10 cellular contexts compared by ENCODE assay signal in genomic region chr14:22846811-22847307, GRCh38. TPM values are rescaled to one million over a fixed set of nuclear protein-coding genes. Genes with fewer than 3 reads are reported as not detected.
A peak's percentile ranks its signal among the peaks of the same experiment; 100 is the strongest.
DNase-seq lines count a peak whose midpoint lies in the region; ATAC-seq, FAIRE-seq and TF ChIP-seq lines count a peak whose summit lies in the region.
"Had no signal": no experiment of that assay in that cellular context is flagged by ENCODE, and none has a peak within 500 bp of the region (broad histone marks: within the 10 kb centered on the region; RNA-seq: fewer than 3 reads in every experiment).

No MANE protein-coding gene starts in this region.

- H3K27ac ChIP-seq in SK-N-MC, result peak overlapping the region; percentile 77
- H3K27ac ChIP-seq in left lung, result peak overlapping the region; percentile 62 to 66
- peak overlapping the region; percentile 25 for H3K27ac ChIP-seq in skeletal muscle tissue (ENCODE audit: low read depth, low read length)
- no peak overlapping the region for H3K27ac ChIP-seq in CD8-positive, alpha-beta memory T cell (ENCODE audit: low read depth, low read length)
- no peak overlapping the region for H3K27ac ChIP-seq in kidney (ENCODE audit: low read depth in 2 of 2, low read length in 2 of 2)

- DNase-seq in AG09309 (ENCODE audit: low read depth), result no peak
- DNase-seq in SK-N-MC (ENCODE audit: low read depth, low spot score), result no peak
- no peak for DNase-seq in left lung
- DNase-seq in CD8-positive, alpha-beta memory T cell, result no peak
- no peak for DNase-seq in DMS 273 treated with DMSO at 0.1 percent for 48 hours (lab: John Stamatoyannopoulos, UW)
- DNase-seq in kidney, result no peak
- no peak for DNase-seq in activated T-helper 1 cell treated with anti-CD3 and anti-CD28 coated beads, Interleukin-12 subunit alpha, Interleukin-12 subunit beta, Interleukin-2, Interleukin-4 antibody, amounts not matched to agents 30 ng/mL and 10 ng/mL and 1 ng/mL, durations not matched to agents 14 hours and 24 hours and 36 hours (ENCODE audit: low spot score)
- DNase-seq: stimulated activated CD4-positive, alpha-beta T cell treated with anti-CD3 and anti-CD28 coated beads, Interleukin-2, amount 100 ng/mL, for 24 hours had no signal

- intact Hi-C loops in left lung (cut with DNase I), result no loop called here
- intact Hi-C loops in kidney (cut with DNase I), result no loop called here
- intact Hi-C loops in activated T-helper 1 cell treated with anti-CD3 and anti-CD28 coated beads, Interleukin-12 subunit alpha, Interleukin-12 subunit beta, Interleukin-2, Interleukin-4 antibody, amounts not matched to agents 30 ng/mL and 10 ng/mL and 1 ng/mL, durations not matched to agents 14 hours and 24 hours and 36 hours (cut with micrococcal nuclease), result no loop called here

- H3K36me3 Mint-ChIP-seq in CD8-positive, alpha-beta memory T cell, result no peaks in the 10 kb centered on the region
- no peaks in the 10 kb centered on the region for H3K36me3 Mint-ChIP-seq in activated T-helper 1 cell treated with anti-CD3 and anti-CD28 coated beads, Interleukin-12 subunit alpha, Interleukin-12 subunit beta, Interleukin-2, Interleukin-4 antibody, amounts not matched to agents 30 ng/mL and 10 ng/mL and 1 ng/mL, durations not matched to agents 14 hours and 24 hours and 36 hours (ENCODE audit: low read depth)

- no peak overlapping the region for H3K4me3 Mint-ChIP-seq in CD8-positive, alpha-beta memory T cell
- no peak overlapping the region for H3K4me3 Mint-ChIP-seq in activated T-helper 1 cell treated with anti-CD3 and anti-CD28 coated beads, Interleukin-12 subunit alpha, Interleukin-12 subunit beta, Interleukin-2, Interleukin-4 antibody, amounts not matched to agents 30 ng/mL and 10 ng/mL and 1 ng/mL, durations not matched to agents 14 hours and 24 hours and 36 hours
- H3K4me3 Mint-ChIP-seq: stimulated activated naive CD8-positive, alpha-beta T cell treated with anti-CD3 and anti-CD28 coated beads, Interleukin-15, Interleukin-2, amounts not matched to agents 100 ng/mL and 50 ng/mL, for 24 hours had no signal

- peaks cover 19 to 40% of the 10 kb centered on the region in 2 donors for H3K27me3 Mint-ChIP-seq in CD8-positive, alpha-beta memory T cell
- peaks cover 5% of the 10 kb centered on the region for H3K27me3 Mint-ChIP-seq in activated T-helper 1 cell treated with anti-CD3 and anti-CD28 coated beads, Interleukin-12 subunit alpha, Interleukin-12 subunit beta, Interleukin-2, Interleukin-4 antibody, amounts not matched to agents 30 ng/mL and 10 ng/mL and 1 ng/mL, durations not matched to agents 14 hours and 24 hours and 36 hours (ENCODE audit: insufficient read depth)

- POLR2A ChIA-PET in CD8-positive, alpha-beta memory T cell (lab: Charles Lee), result interaction anchor here (0.5 kb wide), 1 partner anchor 23 kb away, joined by 3 read pairs; no protein-coding TSS in a partner anchor

- H3K4me3 ChIP-seq in AG09309 (ENCODE audit: control insufficient read depth, low read depth, low read length), result no peak overlapping the region
- H3K4me3 ChIP-seq in SK-N-MC, result no peak overlapping the region
- H3K4me3 ChIP-seq in left lung, result no peak overlapping the region
- H3K4me3 ChIP-seq in skeletal muscle tissue (ENCODE audit: low read length in 3 of 3), result no peak overlapping the region
- H3K4me3 ChIP-seq in CD8-positive, alpha-beta memory T cell (ENCODE audit: low read length), result no peak overlapping the region
- no peak overlapping the region for H3K4me3 ChIP-seq in kidney (ENCODE audit: low read length in 2 of 2)

- H3K27ac Mint-ChIP-seq in CD8-positive, alpha-beta memory T cell, result no peak overlapping the region
- no peak overlapping the region for H3K27ac Mint-ChIP-seq in activated T-helper 1 cell treated with anti-CD3 and anti-CD28 coated beads, Interleukin-12 subunit alpha, Interleukin-12 subunit beta, Interleukin-2, Interleukin-4 antibody, amounts not matched to agents 30 ng/mL and 10 ng/mL and 1 ng/mL, durations not matched to agents 14 hours and 24 hours and 36 hours
- H3K27ac Mint-ChIP-seq: stimulated activated naive CD8-positive, alpha-beta T cell treated with anti-CD3 and anti-CD28 coated beads, Interleukin-15, Interleukin-2, amounts not matched to agents 100 ng/mL and 50 ng/mL, for 24 hours had no signal

- CTCF ChIA-PET in CD8-positive, alpha-beta memory T cell (lab: Charles Lee), result interaction anchor here (0.9 to 1.3 kb wide), 2 partner anchors 15 to 24 kb away, joined by 3 read pairs; no protein-coding TSS in a partner anchor

- H3K4me1 Mint-ChIP-seq in CD8-positive, alpha-beta memory T cell, result no peaks in the 10 kb centered on the region
- H3K4me1 Mint-ChIP-seq in activated T-helper 1 cell treated with anti-CD3 and anti-CD28 coated beads, Interleukin-12 subunit alpha, Interleukin-12 subunit beta, Interleukin-2, Interleukin-4 antibody, amounts not matched to agents 30 ng/mL and 10 ng/mL and 1 ng/mL, durations not matched to agents 14 hours and 24 hours and 36 hours (ENCODE audit: low read depth), result peaks cover 9% of the 10 kb centered on the region

- TF ChIP-seq CTCF in AG09309 (IDR thresholded peaks at IDR 0.05; ENCODE audit: control insufficient read depth, insufficient read depth, low read depth, low read length, missing control alignments), result peak; percentile 9
- no peak for TF ChIP-seq CTCF in left lung (IDR thresholded peaks at IDR 0.05)
- TF ChIP-seq CTCF in kidney (IDR thresholded peaks at IDR 0.05; ENCODE audit: borderline replicate concordance, extremely low read depth, insufficient read depth), result no peak

- H3K27me3 ChIP-seq in left lung (no peaks in the 10 kb centered on the region), skeletal muscle tissue (ENCODE audit: control insufficient read depth in 3 of 3, insufficient read depth in 3 of 3, low read length in 3 of 3) (no peaks in the 10 kb centered on the region)
- no peaks in the 10 kb centered on the region for H3K27me3 ChIP-seq in CD8-positive, alpha-beta memory T cell (ENCODE audit: insufficient read depth, low read length, poor library complexity, severe bottlenecking)

- H3K4me1 ChIP-seq in left lung (peaks cover 22 to 61% of the 10 kb centered on the region in 2 donors), skeletal muscle tissue (ENCODE audit: control insufficient read depth in 3 of 3, insufficient read depth in 3 of 3, low read length in 3 of 3) (peaks cover 48 to 58% (median 54%) of the 10 kb centered on the region in 3 donors), kidney (ENCODE audit: control insufficient read depth in 1 of 2, insufficient read depth in 1 of 2, low read depth in 1 of 2, low read length in 2 of 2) (peaks cover 10 to 16% of the 10 kb centered on the region in 2 donors)
- no peaks in the 10 kb centered on the region for H3K4me1 ChIP-seq in CD8-positive, alpha-beta memory T cell (ENCODE audit: insufficient read depth, low read length)

- ATAC-seq in left lung, result no peak

- no peaks in the 10 kb centered on the region for H3K9me3 Mint-ChIP-seq in CD8-positive, alpha-beta memory T cell
- no peaks in the 10 kb centered on the region for H3K9me3 Mint-ChIP-seq in activated T-helper 1 cell treated with anti-CD3 and anti-CD28 coated beads, Interleukin-12 subunit alpha, Interleukin-12 subunit beta, Interleukin-2, Interleukin-4 antibody, amounts not matched to agents 30 ng/mL and 10 ng/mL and 1 ng/mL, durations not matched to agents 14 hours and 24 hours and 36 hours
- H3K9me3 Mint-ChIP-seq: stimulated activated naive CD8-positive, alpha-beta T cell treated with anti-CD3 and anti-CD28 coated beads, Interleukin-15, Interleukin-2, amounts not matched to agents 100 ng/mL and 50 ng/mL, for 24 hours had no signal

- no peak overlapping the region for H3K9ac ChIP-seq in SK-N-MC (ENCODE audit: insufficient read length)
- H3K9ac ChIP-seq in skeletal muscle tissue (ENCODE audit: low read depth in 1 of 3, low read length in 3 of 3), result peak overlapping the region in 1 of 3 donors; percentile 45
- H3K9ac ChIP-seq in kidney (ENCODE audit: low read length in 2 of 2), result no peak overlapping the region

- FAIRE-seq in kidney (lab: Jason Lieb, UNC), result no peak

- H3K9me3 ChIP-seq in SK-N-MC (ENCODE audit: low read depth, low read length), result no peaks in the 10 kb centered on the region
- H3K9me3 ChIP-seq in left lung, result no peaks in the 10 kb centered on the region
- H3K9me3 ChIP-seq in skeletal muscle tissue (ENCODE audit: control insufficient read depth in 3 of 3, low read length in 3 of 3), result no peaks in the 10 kb centered on the region
- H3K9me3 ChIP-seq in CD8-positive, alpha-beta memory T cell (ENCODE audit: low read length), result no peaks in the 10 kb centered on the region
- H3K9me3 ChIP-seq in kidney (ENCODE audit: control insufficient read depth in 1 of 2, low read length in 2 of 2), result no peaks in the 10 kb centered on the region

- H3K36me3 ChIP-seq in SK-N-MC (ENCODE audit: insufficient read depth, low read length), result peaks cover 40% of the 10 kb centered on the region
- H3K36me3 ChIP-seq in left lung, result peaks cover 0 to 52% of the 10 kb centered on the region in 2 donors
- H3K36me3 ChIP-seq in skeletal muscle tissue (ENCODE audit: control insufficient read depth in 3 of 3, insufficient read depth in 3 of 3, low read length in 3 of 3), result peaks cover 13 to 29% (median 16%) of the 10 kb centered on the region in 3 donors
- no peaks in the 10 kb centered on the region for H3K36me3 ChIP-seq in CD8-positive, alpha-beta memory T cell (ENCODE audit: insufficient read depth, low read length)
- H3K36me3 ChIP-seq in kidney (ENCODE audit: control insufficient read depth in 1 of 2, insufficient read depth in 2 of 2, low read length in 2 of 2), result peaks cover 19 to 37% of the 10 kb centered on the region in 2 donors

RNA-seq across cellular contexts. Expression of gene MMP14, which starts 10.5 kb away (rescaled TPM):
- total RNA-seq in left lung (100 to 1,000 TPM; 201 to 225 TPM), skeletal muscle tissue (96.0 TPM), kidney (108 TPM)
- 1 to 10 TPM; 1.4 to 1.7 TPM for total RNA-seq in CD8-positive, alpha-beta memory T cell
- not detected for polyA plus RNA-seq in CD8-positive, alpha-beta memory T cell
- 30.1 TPM for polyA plus RNA-seq in kidney (ENCODE audit: insufficient read depth, low read depth, low replicate concordance)
- 1.5 and 2.6 TPM in 2 replicates for total RNA-seq in activated T-helper 1 cell treated with anti-CD3 and anti-CD28 coated beads, Interleukin-12 subunit alpha, Interleukin-12 subunit beta, Interleukin-2, Interleukin-4 antibody, amounts not matched to agents 30 ng/mL and 10 ng/mL and 1 ng/mL, durations not matched to agents 14 hours and 24 hours and 36 hours

RNA-seq across cellular contexts. Expression of gene MRPL52, which starts 17.2 kb away (rescaled TPM):
- total RNA-seq in left lung, result 10 to 100 TPM; 72.3 to 84.7 TPM
- total RNA-seq in skeletal muscle tissue, result 16.7 TPM
- 100 to 1,000 TPM; 181 to 185 TPM for total RNA-seq in CD8-positive, alpha-beta memory T cell
- 139 TPM for polyA plus RNA-seq in CD8-positive, alpha-beta memory T cell
- total RNA-seq in kidney, result 74.3 TPM
- polyA plus RNA-seq in kidney (ENCODE audit: insufficient read depth, low read depth, low replicate concordance), result 255 TPM
- 187 and 196 TPM in 2 replicates for total RNA-seq in activated T-helper 1 cell treated with anti-CD3 and anti-CD28 coated beads, Interleukin-12 subunit alpha, Interleukin-12 subunit beta, Interleukin-2, Interleukin-4 antibody, amounts not matched to agents 30 ng/mL and 10 ng/mL and 1 ng/mL, durations not matched to agents 14 hours and 24 hours and 36 hours

RNA-seq across cellular contexts. Expression of gene LRP10, which starts 24.7 kb away (rescaled TPM):
- total RNA-seq in left lung (100 to 1,000 TPM; 141 to 147 TPM), skeletal muscle tissue (11.0 TPM), kidney (207 TPM)
- total RNA-seq in CD8-positive, alpha-beta memory T cell, result 10 to 100 TPM; 33.4 to 38.1 TPM
- polyA plus RNA-seq in CD8-positive, alpha-beta memory T cell, result 105 TPM
- polyA plus RNA-seq in kidney (ENCODE audit: insufficient read depth, low read depth, low replicate concordance), result 74.7 TPM
- 44.6 and 46.0 TPM in 2 replicates for total RNA-seq in activated T-helper 1 cell treated with anti-CD3 and anti-CD28 coated beads, Interleukin-12 subunit alpha, Interleukin-12 subunit beta, Interleukin-2, Interleukin-4 antibody, amounts not matched to agents 30 ng/mL and 10 ng/mL and 1 ng/mL, durations not matched to agents 14 hours and 24 hours and 36 hours

RNA-seq across cellular contexts. Expression of gene SLC7A7, which starts 31.6 kb away (rescaled TPM):
- total RNA-seq in left lung (10 to 100 TPM; 41.2 to 67.6 TPM), skeletal muscle tissue (15.1 TPM), kidney (26.6 TPM)
- total RNA-seq in CD8-positive, alpha-beta memory T cell, result under 1 TPM; 0.70 to 0.75 TPM
- polyA plus RNA-seq in CD8-positive, alpha-beta memory T cell, result not detected
- 235 TPM for polyA plus RNA-seq in kidney (ENCODE audit: insufficient read depth, low read depth, low replicate concordance)
- total RNA-seq in activated T-helper 1 cell treated with anti-CD3 and anti-CD28 coated beads, Interleukin-12 subunit alpha, Interleukin-12 subunit beta, Interleukin-2, Interleukin-4 antibody, amounts not matched to agents 30 ng/mL and 10 ng/mL and 1 ng/mL, durations not matched to agents 14 hours and 24 hours and 36 hours, result 0.61 TPM in 1 of 2 replicates, not detected in the other

RNA-seq across cellular contexts. Expression of gene REM2, which starts 36.2 kb away (rescaled TPM):
- total RNA-seq in left lung (under 1 TPM; 0.29 to 0.73 TPM), skeletal muscle tissue (under 0.01 TPM), kidney (0.63 TPM)
- under 1 TPM; 0.33 TPM for total RNA-seq in CD8-positive, alpha-beta memory T cell
- 1.0 TPM for polyA plus RNA-seq in CD8-positive, alpha-beta memory T cell
- 0.77 TPM for polyA plus RNA-seq in kidney (ENCODE audit: insufficient read depth, low read depth, low replicate concordance)
- 0.39 TPM in 1 of 2 replicates, not detected in the other for total RNA-seq in activated T-helper 1 cell treated with anti-CD3 and anti-CD28 coated beads, Interleukin-12 subunit alpha, Interleukin-12 subunit beta, Interleukin-2, Interleukin-4 antibody, amounts not matched to agents 30 ng/mL and 10 ng/mL and 1 ng/mL, durations not matched to agents 14 hours and 24 hours and 36 hours

Comparison
In these comparisons a context has a peak if more than half of its experiments do, and no peak if none do; other contexts are left out.
1. H3K27ac ChIP-seq: peak in SK-N-MC (single experiment), left lung (2 of 2) and skeletal muscle tissue (single experiment); none in CD8-positive, alpha-beta memory T cell (single experiment) and kidney (0 of 2).
2. RNA of gene MMP14, which starts 10.5 kb away (total RNA-seq): 201 to 225 TPM in left lung, 108 TPM in kidney (single experiment) and 96.0 TPM in skeletal muscle tissue (single experiment); 1.5 to 2.6 TPM in activated T-helper 1 cell treated with anti-CD3 and anti-CD28 coated beads, Interleukin-12 subunit alpha, Interleukin-12 subunit beta, Interleukin-2, Interleukin-4 antibody, amounts not matched to agents 30 ng/mL and 10 ng/mL and 1 ng/mL, durations not matched to agents 14 hours and 24 hours and 36 hours and 1.4 to 1.7 TPM in CD8-positive, alpha-beta memory T cell; every median in the first group is over 10 times any median in the second.